In the genomic region with DNA sequence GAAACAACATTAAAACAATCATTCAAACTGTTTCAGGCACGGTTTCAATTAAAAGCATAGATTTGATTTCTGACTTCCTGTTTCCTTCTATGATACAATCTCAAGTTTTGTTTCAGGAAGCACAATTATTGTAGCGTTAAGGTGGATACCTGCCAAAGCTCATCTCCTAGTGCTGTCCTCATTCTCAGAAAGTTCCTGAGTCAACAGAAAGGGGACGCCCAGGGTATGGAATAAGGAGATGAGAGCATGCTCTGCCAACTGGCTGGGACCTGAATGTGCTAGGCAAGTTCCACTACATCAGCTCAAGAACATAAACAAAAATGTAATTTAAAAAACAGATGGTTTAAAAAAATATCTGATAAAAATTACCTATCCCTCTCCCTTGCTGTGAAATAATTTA, we compare ENCODE assay signal across 10 cellular contexts. TPM values are rescaled to one million over a fixed set of nuclear protein-coding genes. Genes with fewer than 3 reads are reported as not detected.
DNase-seq lines count a peak whose midpoint lies in the region; ATAC-seq and TF ChIP-seq lines count a peak whose summit lies in the region.
"Had no signal": no experiment of that assay in that cellular context is flagged by ENCODE, and none has a peak within 500 bp of the region (broad histone marks: within the 10 kb centered on the region; RNA-seq: fewer than 3 reads in every experiment).

No MANE protein-coding gene starts in this region.

- H3K27ac ChIP-seq in C4-2B (peak overlapping the region; percentile 86), left lung (peak overlapping the region; percentile 59 to 94)

- peaks cover 2% of the 10 kb centered on the region for H3K36me3 Mint-ChIP-seq in IgD-negative memory B cell
- H3K36me3 Mint-ChIP-seq in activated CD8-positive, alpha-beta T cell treated with anti-CD3 and anti-CD28 coated beads, Interleukin-2, amount 10 ng/mL, durations not matched to agents 7 days and 5 days (ENCODE audit: low read depth): peaks cover 30% of the 10 kb centered on the region

- CTCF ChIA-PET in activated CD8-positive, alpha-beta T cell treated with anti-CD3 and anti-CD28 coated beads, Interleukin-2, amount 10 ng/mL, durations not matched to agents 7 days and 5 days (lab: Charles Lee): interaction anchor here (0.7 to 3.5 kb wide), 8 partner anchors 8 to 139 kb away, joined by 3 to 11 read pairs (median 4); a partner anchor contains a TSS

- peaks cover 27 to 41% (median 36%) of the 10 kb centered on the region in 3 donors for H3K4me1 Mint-ChIP-seq in IgD-negative memory B cell
- peaks cover 40% of the 10 kb centered on the region for H3K4me1 Mint-ChIP-seq in activated CD8-positive, alpha-beta T cell treated with anti-CD3 and anti-CD28 coated beads, Interleukin-2, amount 10 ng/mL, durations not matched to agents 7 days and 5 days (ENCODE audit: low read depth)

- intact Hi-C loops in left lung (cut with DNase I): no loop called here
- intact Hi-C loops in Right ventricle myocardium inferior (cut with DNase I): no loop called here

- peaks cover 0 to 25% of the 10 kb centered on the region in 2 donors for H3K36me3 ChIP-seq in left lung
- H3K36me3 ChIP-seq: gastroesophageal sphincter had no signal

- no peaks in the 10 kb centered on the region for H3K9me3 ChIP-seq in left lung
- H3K9me3 ChIP-seq: gastroesophageal sphincter had no signal

- no peaks in the 10 kb centered on the region for H3K27me3 Mint-ChIP-seq in IgD-negative memory B cell
- H3K27me3 Mint-ChIP-seq in activated CD8-positive, alpha-beta T cell treated with anti-CD3 and anti-CD28 coated beads, Interleukin-2, amount 10 ng/mL, durations not matched to agents 7 days and 5 days (ENCODE audit: low read depth): no peaks in the 10 kb centered on the region

- H3K4me3 ChIP-seq in left lung: no peak overlapping the region
- H3K4me3 ChIP-seq: gastroesophageal sphincter had no signal

- peak overlapping the region in 1 of 3 donors; percentile 93 for H3K27ac Mint-ChIP-seq in IgD-negative memory B cell
- no peak overlapping the region for H3K27ac Mint-ChIP-seq in activated CD8-positive, alpha-beta T cell treated with anti-CD3 and anti-CD28 coated beads, Interleukin-2, amount 10 ng/mL, durations not matched to agents 7 days and 5 days

- TF ChIP-seq CTCF in C4-2B (conservative IDR thresholded peaks at IDR 0.05): peak; percentile 75
- no peak for TF ChIP-seq CTCF in left lung (IDR thresholded peaks at IDR 0.05)

- H3K4me3 Mint-ChIP-seq in IgD-negative memory B cell: peak overlapping the region in 3 of 4 donors; percentile 32 to 92 (median 91)
- H3K4me3 Mint-ChIP-seq in activated CD8-positive, alpha-beta T cell treated with anti-CD3 and anti-CD28 coated beads, Interleukin-2, amount 10 ng/mL, durations not matched to agents 7 days and 5 days: peak overlapping the region; percentile 83

- H3K4me1 ChIP-seq in left lung: peaks cover 5 to 56% of the 10 kb centered on the region in 2 donors

- no peaks in the 10 kb centered on the region for H3K9me3 Mint-ChIP-seq in IgD-negative memory B cell
- H3K9me3 Mint-ChIP-seq in activated CD8-positive, alpha-beta T cell treated with anti-CD3 and anti-CD28 coated beads, Interleukin-2, amount 10 ng/mL, durations not matched to agents 7 days and 5 days (ENCODE audit: insufficient read depth): no peaks in the 10 kb centered on the region

- no peak for DNase-seq in activated CD8-positive, alpha-beta T cell treated with anti-CD3 and anti-CD28 coated beads, Interleukin-2, amount 10 ng/mL, durations not matched to agents 7 days and 5 days
- DNase-seq in left lung: no peak
- DNase-seq in erythroblast (lab: John Stamatoyannopoulos, UW): no peak
- no peak for DNase-seq in activated CD4-positive, alpha-beta T cell treated with anti-CD3 and anti-CD28 coated beads, Interleukin-2, amount 50 U/mL, for 4 hours
- DNase-seq in RKO (ENCODE audit: low spot score): no peak
- DNase-seq in Right ventricle myocardium inferior (ENCODE audit: missing footprints): no peak

- TF ChIP-seq POLR2A in erythroblast (IDR thresholded peaks at IDR 0.05; ENCODE audit: low read length): no peak

- H3K27me3 ChIP-seq in left lung: no peaks in the 10 kb centered on the region
- H3K27me3 ChIP-seq: gastroesophageal sphincter had no signal

- POLR2A ChIA-PET in activated CD8-positive, alpha-beta T cell treated with anti-CD3 and anti-CD28 coated beads, Interleukin-2, amount 10 ng/mL, durations not matched to agents 7 days and 5 days (lab: Charles Lee): interaction anchor here (1.2 to 3.3 kb wide), 3 partner anchors 19 to 135 kb away, joined by 3 to 17 read pairs (median 11); a partner anchor contains a TSS

- no peak for ATAC-seq in activated CD8-positive, alpha-beta T cell treated with anti-CD3 and anti-CD28 coated beads, Interleukin-2, amount 10 ng/mL, durations not matched to agents 7 days and 5 days
- peak; percentile 39 for ATAC-seq in left lung
- no peak for ATAC-seq in Right ventricle myocardium inferior
- ATAC-seq: gastroesophageal sphincter had no signal

RNA-seq across cellular contexts. Expression of a gene that starts 2.1 kb away (rescaled TPM):
- 43.0 TPM for polyA plus RNA-seq in IgD-negative memory B cell
- total RNA-seq in activated CD8-positive, alpha-beta T cell treated with anti-CD3 and anti-CD28 coated beads, Interleukin-2, amount 10 ng/mL, durations not matched to agents 7 days and 5 days: 10 to 100 TPM; 85.2 to 90.5 TPM
- total RNA-seq in left lung (10 to 100 TPM; 26.8 to 37.2 TPM), Right ventricle myocardium inferior (5.1 TPM)
- polyA plus RNA-seq: neural cell had no signal
